ENCODE assay signal across 1 cellular context in genomic region chr2:121821476-121822158, GRCh38.
TF ChIP-seq lines count a peak whose summit lies in the region.

No MANE protein-coding gene starts in this region.

TF ChIP-seq in IMR-90, 13 proteins besides CTCF, POLR2A, EP300 and RAD21 (continued from another document):
- TF ChIP-seq RFX5 (IDR thresholded peaks at IDR 0.05; ENCODE audit: low read depth, low read length), result no peak
- no peak for TF ChIP-seq MAZ (IDR thresholded peaks at IDR 0.05; ENCODE audit: borderline replicate concordance, low read depth, low read length)
